Comparison of ENCODE assay signal across 1 cellular context in genomic region chr7:234712-235553, GRCh38.
TF ChIP-seq lines count a peak whose summit lies in the region.

No MANE protein-coding gene starts in this region.

TF ChIP-seq in HepG2, 621 proteins besides CTCF, POLR2A, EP300 and RAD21 (continued from another document and continues in another):
- TF ChIP-seq ZHX2 (IDR thresholded peaks at IDR 0.05; ENCODE audit: low read depth) = 0 out of 2 replicates have a peak, but pooled peaks have one; percentile 25
- TF ChIP-seq ZHX2 (CRISPR knock-in tag; IDR thresholded peaks at IDR 0.05; ENCODE audit: borderline replicate concordance) = no peak
- no peak for TF ChIP-seq HCFC1 (IDR thresholded peaks at IDR 0.05; ENCODE audit: low read depth, low read length)
- TF ChIP-seq ZFP82 (CRISPR knock-in tag; IDR thresholded peaks at IDR 0.05; ENCODE audit: borderline replicate concordance) = no peak
- no peak for TF ChIP-seq PLRG1 (conservative IDR thresholded peaks at IDR 0.05)
- TF ChIP-seq UBTF (CRISPR knock-in tag; IDR thresholded peaks at IDR 0.05) = no peak
- no peak for TF ChIP-seq NKX3-1 (CRISPR knock-in tag; IDR thresholded peaks at IDR 0.05)
- no peak for TF ChIP-seq RNF219 (CRISPR knock-in tag; IDR thresholded peaks at IDR 0.05)
- TF ChIP-seq ZFX (CRISPR knock-in tag; IDR thresholded peaks at IDR 0.05; ENCODE audit: low read depth) = no peak
- peak; percentile 80; the same call in 1 of the 2 replicates for TF ChIP-seq KLF6 (CRISPR knock-in tag; IDR thresholded peaks at IDR 0.05)
- peak; percentile 88 for TF ChIP-seq BCL6 (CRISPR knock-in tag; IDR thresholded peaks at IDR 0.05)
- TF ChIP-seq, protein P1, sequence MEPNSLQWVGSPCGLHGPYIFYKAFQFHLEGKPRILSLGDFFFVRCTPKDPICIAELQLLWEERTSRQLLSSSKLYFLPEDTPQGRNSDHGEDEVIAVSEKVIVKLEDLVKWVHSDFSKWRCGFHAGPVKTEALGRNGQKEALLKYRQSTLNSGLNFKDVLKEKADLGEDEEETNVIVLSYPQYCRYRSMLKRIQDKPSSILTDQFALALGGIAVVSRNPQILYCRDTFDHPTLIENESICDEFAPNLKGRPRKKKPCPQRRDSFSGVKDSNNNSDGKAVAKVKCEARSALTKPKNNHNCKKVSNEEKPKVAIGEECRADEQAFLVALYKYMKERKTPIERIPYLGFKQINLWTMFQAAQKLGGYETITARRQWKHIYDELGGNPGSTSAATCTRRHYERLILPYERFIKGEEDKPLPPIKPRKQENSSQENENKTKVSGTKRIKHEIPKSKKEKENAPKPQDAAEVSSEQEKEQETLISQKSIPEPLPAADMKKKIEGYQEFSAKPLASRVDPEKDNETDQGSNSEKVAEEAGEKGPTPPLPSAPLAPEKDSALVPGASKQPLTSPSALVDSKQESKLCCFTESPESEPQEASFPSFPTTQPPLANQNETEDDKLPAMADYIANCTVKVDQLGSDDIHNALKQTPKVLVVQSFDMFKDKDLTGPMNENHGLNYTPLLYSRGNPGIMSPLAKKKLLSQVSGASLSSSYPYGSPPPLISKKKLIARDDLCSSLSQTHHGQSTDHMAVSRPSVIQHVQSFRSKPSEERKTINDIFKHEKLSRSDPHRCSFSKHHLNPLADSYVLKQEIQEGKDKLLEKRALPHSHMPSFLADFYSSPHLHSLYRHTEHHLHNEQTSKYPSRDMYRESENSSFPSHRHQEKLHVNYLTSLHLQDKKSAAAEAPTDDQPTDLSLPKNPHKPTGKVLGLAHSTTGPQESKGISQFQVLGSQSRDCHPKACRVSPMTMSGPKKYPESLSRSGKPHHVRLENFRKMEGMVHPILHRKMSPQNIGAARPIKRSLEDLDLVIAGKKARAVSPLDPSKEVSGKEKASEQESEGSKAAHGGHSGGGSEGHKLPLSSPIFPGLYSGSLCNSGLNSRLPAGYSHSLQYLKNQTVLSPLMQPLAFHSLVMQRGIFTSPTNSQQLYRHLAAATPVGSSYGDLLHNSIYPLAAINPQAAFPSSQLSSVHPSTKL (CRISPR knock-in tag; IDR thresholded peaks at IDR 0.05) = peak; percentile 96
- no peak for TF ChIP-seq MTF1 (CRISPR knock-in tag; IDR thresholded peaks at IDR 0.05)
- no peak for TF ChIP-seq KAT2B (IDR thresholded peaks at IDR 0.05; ENCODE audit: borderline replicate concordance, low read depth, low read length)
- no peak for TF ChIP-seq RFX5 (IDR thresholded peaks at IDR 0.05; ENCODE audit: low read depth, low read length)
- TF ChIP-seq NCOR1 (IDR thresholded peaks at IDR 0.05; ENCODE audit: borderline replicate concordance, low read length) = no peak; the same call in 1 of the 2 replicates
- TF ChIP-seq PPARG (CRISPR knock-in tag; conservative IDR thresholded peaks at IDR 0.05) = peak; percentile 57; the same call in 1 of the 2 replicates
- TF ChIP-seq RAD51 (IDR thresholded peaks at IDR 0.05; ENCODE audit: borderline replicate concordance) = no peak
- 0 out of 2 replicates have a peak, but pooled peaks have one; percentile 31 for TF ChIP-seq TFDP2 (CRISPR knock-in tag; IDR thresholded peaks at IDR 0.05)
- TF ChIP-seq FOXO1 (CRISPR knock-in tag; IDR thresholded peaks at IDR 0.05) = peak; percentile 94
- TF ChIP-seq ARID4A (CRISPR knock-in tag; IDR thresholded peaks at IDR 0.05; ENCODE audit: borderline replicate concordance) = peak; percentile 84; the same call in 1 of the 2 replicates
- TF ChIP-seq ZNF891 (CRISPR knock-in tag; IDR thresholded peaks at IDR 0.05) = no peak; the same call in 1 of the 2 replicates
- TF ChIP-seq, protein P2, sequence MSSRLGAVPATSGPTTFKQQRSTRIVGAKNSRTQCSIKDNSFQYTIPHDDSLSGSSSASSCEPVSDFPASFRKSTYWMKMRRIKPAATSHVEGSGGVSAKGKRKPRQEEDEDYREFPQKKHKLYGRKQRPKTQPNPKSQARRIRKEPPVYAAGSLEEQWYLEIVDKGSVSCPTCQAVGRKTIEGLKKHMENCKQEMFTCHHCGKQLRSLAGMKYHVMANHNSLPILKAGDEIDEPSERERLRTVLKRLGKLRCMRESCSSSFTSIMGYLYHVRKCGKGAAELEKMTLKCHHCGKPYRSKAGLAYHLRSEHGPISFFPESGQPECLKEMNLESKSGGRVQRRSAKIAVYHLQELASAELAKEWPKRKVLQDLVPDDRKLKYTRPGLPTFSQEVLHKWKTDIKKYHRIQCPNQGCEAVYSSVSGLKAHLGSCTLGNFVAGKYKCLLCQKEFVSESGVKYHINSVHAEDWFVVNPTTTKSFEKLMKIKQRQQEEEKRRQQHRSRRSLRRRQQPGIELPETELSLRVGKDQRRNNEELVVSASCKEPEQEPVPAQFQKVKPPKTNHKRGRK (CRISPR knock-in tag; IDR thresholded peaks at IDR 0.05) = no peak
- TF ChIP-seq ARNTL (CRISPR knock-in tag; IDR thresholded peaks at IDR 0.05) = peak; percentile 97
- TF ChIP-seq NR0B2 (CRISPR knock-in tag; IDR thresholded peaks at IDR 0.05) = no peak
- TF ChIP-seq FOXA1 (IDR thresholded peaks at IDR 0.05) = peak; percentile 55; the same call in 1 of the 2 replicates
- peak; percentile 93 for TF ChIP-seq FOXA1 (CRISPR knock-in tag; IDR thresholded peaks at IDR 0.05)
- TF ChIP-seq ZNF780A (CRISPR knock-in tag; IDR thresholded peaks at IDR 0.05) = no peak
- no peak for TF ChIP-seq SNRNP70 (IDR thresholded peaks at IDR 0.05; ENCODE audit: low read depth, low read length)
- TF ChIP-seq SMAD9 (CRISPR knock-in tag; IDR thresholded peaks at IDR 0.05) = no peak
- no peak for TF ChIP-seq ZC3H4 (CRISPR knock-in tag; IDR thresholded peaks at IDR 0.05; ENCODE audit: borderline replicate concordance)
- TF ChIP-seq SMC3 (IDR thresholded peaks at IDR 0.05; ENCODE audit: low read length) = no peak
- TF ChIP-seq, protein P3, sequence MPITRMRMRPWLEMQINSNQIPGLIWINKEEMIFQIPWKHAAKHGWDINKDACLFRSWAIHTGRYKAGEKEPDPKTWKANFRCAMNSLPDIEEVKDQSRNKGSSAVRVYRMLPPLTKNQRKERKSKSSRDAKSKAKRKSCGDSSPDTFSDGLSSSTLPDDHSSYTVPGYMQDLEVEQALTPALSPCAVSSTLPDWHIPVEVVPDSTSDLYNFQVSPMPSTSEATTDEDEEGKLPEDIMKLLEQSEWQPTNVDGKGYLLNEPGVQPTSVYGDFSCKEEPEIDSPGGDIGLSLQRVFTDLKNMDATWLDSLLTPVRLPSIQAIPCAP (CRISPR knock-in tag; IDR thresholded peaks at IDR 0.05; ENCODE audit: low read depth) = no peak
- TF ChIP-seq ZNF577 (CRISPR knock-in tag; IDR thresholded peaks at IDR 0.05; ENCODE audit: borderline replicate concordance, low read depth) = no peak
